30 cellular contexts compared by ENCODE assay signal in the genomic region with DNA sequence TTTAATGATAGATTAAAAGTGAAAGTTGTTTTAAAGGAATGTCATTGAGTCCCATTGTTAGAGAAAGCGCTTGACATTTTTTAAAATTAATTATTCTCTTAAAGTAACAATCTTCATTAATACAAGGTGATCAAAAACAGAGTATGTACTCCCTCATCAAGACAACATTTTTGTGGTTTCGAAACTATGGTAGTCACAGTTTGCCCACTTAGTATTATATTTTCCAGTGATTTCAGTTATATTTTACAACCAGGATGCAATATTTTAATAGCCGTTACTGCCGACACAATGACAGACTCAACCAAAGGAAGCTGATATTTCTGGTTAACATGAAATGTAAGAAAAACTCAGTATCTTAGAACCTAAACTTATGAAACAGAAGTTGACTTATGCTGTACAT. TPM values are rescaled to one million over a fixed set of nuclear protein-coding genes. Genes with fewer than 3 reads are reported as not detected.
DNase-seq lines count a peak whose midpoint lies in the region; ATAC-seq and TF ChIP-seq lines count a peak whose summit lies in the region.
"Had no signal": no experiment of that assay in that cellular context is flagged by ENCODE, and none has a peak within 500 bp of the region (broad histone marks: within the 10 kb centered on the region; RNA-seq: fewer than 3 reads in every experiment).

No MANE protein-coding gene starts in this region.

- no peaks in the 10 kb centered on the region for H3K9me3 ChIP-seq in osteoblast (ENCODE audit: low read depth, low read length)
- H3K9me3 ChIP-seq: right atrium auricular region had no signal

- peaks cover 5% of the 10 kb centered on the region for H3K36me3 Mint-ChIP-seq in stimulated activated effector memory CD8-positive, alpha-beta T cell treated with anti-CD3 and anti-CD28 coated beads, Interleukin-12 subunit alpha, Interleukin-12 subunit beta, amount 100 ng/mL, for 72 hours
- H3K36me3 Mint-ChIP-seq: activated naive CD8-positive, alpha-beta T cell treated with anti-CD3 and anti-CD28 coated beads for 36 hours; mesothelial cell of epicardium; naive thymus-derived CD4-positive, alpha-beta T cell; stimulated activated naive B cell treated with anti-CD40 and anti-IgM and Interleukin-4, amounts not matched to agents 10 μg/mL and 1 μg/mL and 100 μg/mL, for 72 hours had no signal

- H4K20me1 ChIP-seq in osteoblast (ENCODE audit: insufficient read depth, low read length): no peaks in the 10 kb centered on the region

- no peak overlapping the region for H3K4me3 Mint-ChIP-seq in stimulated activated effector memory CD8-positive, alpha-beta T cell treated with anti-CD3 and anti-CD28 coated beads, Interleukin-12 subunit alpha, Interleukin-12 subunit beta, amount 100 ng/mL, for 72 hours
- H3K4me3 Mint-ChIP-seq: activated CD4-positive, alpha-beta T cell treated with anti-CD3 and anti-CD28 coated beads, Interleukin-2, amount 10 ng/mL, durations not matched to agents 24 days and 14 days; activated naive CD8-positive, alpha-beta T cell treated with anti-CD3 and anti-CD28 coated beads for 36 hours; central memory CD8-positive, alpha-beta T cell; mesothelial cell of epicardium; naive thymus-derived CD4-positive, alpha-beta T cell; stimulated activated naive B cell treated with anti-CD40 and anti-IgM and Interleukin-4, amounts not matched to agents 10 μg/mL and 1 μg/mL and 100 μg/mL, for 72 hours had no signal

- H3K4me2 ChIP-seq in osteoblast (ENCODE audit: insufficient read depth, low read length): peak overlapping the region; percentile 85
- H3K4me2 ChIP-seq: PC-9 had no signal

- H3K4me1 Mint-ChIP-seq in stimulated activated effector memory CD8-positive, alpha-beta T cell treated with anti-CD3 and anti-CD28 coated beads, Interleukin-12 subunit alpha, Interleukin-12 subunit beta, amount 100 ng/mL, for 72 hours: no peaks in the 10 kb centered on the region
- H3K4me1 Mint-ChIP-seq: activated CD4-positive, alpha-beta T cell treated with anti-CD3 and anti-CD28 coated beads, Interleukin-2, amount 10 ng/mL, durations not matched to agents 24 days and 14 days; central memory CD8-positive, alpha-beta T cell; stimulated activated naive B cell treated with anti-CD40 and anti-IgM and Interleukin-4, amounts not matched to agents 10 μg/mL and 1 μg/mL and 100 μg/mL, for 72 hours had no signal

- H3K27ac ChIP-seq in ACC112 (ENCODE audit: low read depth, low read length) (no peak overlapping the region), coronary artery (peak overlapping the region; percentile 69 to 81), osteoblast (ENCODE audit: low read depth, low read length) (peak overlapping the region; percentile 80)
- H3K27ac ChIP-seq: PC-9, right atrium auricular region had no signal

- H2AFZ ChIP-seq in ACC112 (ENCODE audit: low read length, unreplicated experiment) (peak overlapping the region; percentile 23), osteoblast (ENCODE audit: low read length) (peak overlapping the region; percentile 90)
- H2AFZ ChIP-seq: PC-9 had no signal

- H3K36me3 ChIP-seq in ACC112 (ENCODE audit: insufficient read depth, low read length) (no peaks in the 10 kb centered on the region), osteoblast (ENCODE audit: insufficient read depth, low read length) (no peaks in the 10 kb centered on the region)
- H3K36me3 ChIP-seq: right atrium auricular region had no signal

- TF ChIP-seq EP300 in Ishikawa (IDR thresholded peaks at IDR 0.05; ENCODE audit: borderline replicate concordance): no peak

- no peaks in the 10 kb centered on the region for H3K9me3 Mint-ChIP-seq in stimulated activated effector memory CD8-positive, alpha-beta T cell treated with anti-CD3 and anti-CD28 coated beads, Interleukin-12 subunit alpha, Interleukin-12 subunit beta, amount 100 ng/mL, for 72 hours
- H3K9me3 Mint-ChIP-seq: activated CD4-positive, alpha-beta T cell treated with anti-CD3 and anti-CD28 coated beads, Interleukin-2, amount 10 ng/mL, durations not matched to agents 24 days and 14 days; activated naive CD8-positive, alpha-beta T cell treated with anti-CD3 and anti-CD28 coated beads for 36 hours; central memory CD8-positive, alpha-beta T cell; mesothelial cell of epicardium; naive thymus-derived CD4-positive, alpha-beta T cell; stimulated activated naive B cell treated with anti-CD40 and anti-IgM and Interleukin-4, amounts not matched to agents 10 μg/mL and 1 μg/mL and 100 μg/mL, for 72 hours had no signal

- intact Hi-C loops in posterior vena cava (cut with DNase I): no loop called here

- no peak overlapping the region for H3K4me3 ChIP-seq in ACC112 (ENCODE audit: low read depth, low read length)
- peak overlapping the region; percentile 57 for H3K4me3 ChIP-seq in coronary artery
- H3K4me3 ChIP-seq in osteoblast (ENCODE audit: insufficient read depth, low read length): peak overlapping the region; percentile 65
- H3K4me3 ChIP-seq: PC-9 had no signal

- DNase-seq in coronary artery (ENCODE audit: low spot score): no peak
- DNase-seq in osteoblast (ENCODE audit: insufficient read length, low spot score, missing footprints): no peak
- DNase-seq in T-helper 9 cell: no peak
- DNase-seq in GM19240 (ENCODE audit: insufficient read length, low spot score): no peak
- no peak for DNase-seq in stimulated activated effector memory CD8-positive, alpha-beta T cell treated with anti-CD3 and anti-CD28 coated beads, Interleukin-12 subunit alpha, Interleukin-12 subunit beta, amount 100 ng/mL, for 72 hours (ENCODE audit: low spot score in 2 of 2)
- DNase-seq in posterior vena cava (ENCODE audit: low spot score): no peak
- DNase-seq: 8988T; activated CD4-positive, alpha-beta T cell treated with anti-CD3 and anti-CD28 coated beads, Interleukin-2, amount 10 ng/mL, durations not matched to agents 24 days and 14 days; activated effector memory CD4-positive, alpha-beta T cell treated with anti-CD3 and anti-CD28 coated beads, Interleukin-2, amount 50 U/mL, for 16 hours; activated naive CD8-positive, alpha-beta T cell treated with anti-CD3 and anti-CD28 coated beads for 36 hours; activated T-cell treated with anti-CD3 and anti-CD28 coated beads, Interleukin-2, amount 50 U/mL, for 1 hour; AML-193; DMS153; head of caudate nucleus; Karpas-422; kidney; naive thymus-derived CD4-positive, alpha-beta T cell; NCI-H1694 treated with DMSO at 0.1 percent for 48 hours; NCI-H526; NK-92 treated with Interleukin-12 subunit alpha and Interleukin-12 subunit beta, amount 100 ng/mL, for 24 hours; PC-9; Right ventricle myocardium superior; stimulated activated CD4-positive, alpha-beta T cell treated with anti-CD3 and anti-CD28 coated beads, Interleukin-4, amount 100 ng/mL, for 4 hours; stimulated activated naive B cell treated with anti-CD40 and anti-IgM and Interleukin-4, amounts not matched to agents 10 μg/mL and 1 μg/mL and 100 μg/mL, for 72 hours had no signal

- H3K4me1 ChIP-seq in ACC112 (ENCODE audit: control insufficient read depth, insufficient read depth, low read length, unreplicated experiment) (no peaks in the 10 kb centered on the region), osteoblast (ENCODE audit: insufficient read depth, low read length) (peaks cover 29% of the 10 kb centered on the region)

- TF ChIP-seq CTCF in coronary artery (IDR thresholded peaks at IDR 0.05): no peak
- no peak for TF ChIP-seq CTCF in osteoblast (IDR thresholded peaks at IDR 0.05; ENCODE audit: extremely low read depth, low read depth, low read length)

- H3K27me3 ChIP-seq in ACC112 (ENCODE audit: insufficient read depth, low read length) (0 out of 2 replicates have a peak, but pooled peaks cover 3% of the 10 kb centered on the region), osteoblast (ENCODE audit: insufficient read depth, low read length) (no peaks in the 10 kb centered on the region)
- H3K27me3 ChIP-seq: right atrium auricular region had no signal

- no peak for TF ChIP-seq RAD21 in Ishikawa (IDR thresholded peaks at IDR 0.05; ENCODE audit: low read depth)

- no peak for ATAC-seq in stimulated activated effector memory CD8-positive, alpha-beta T cell treated with anti-CD3 and anti-CD28 coated beads, Interleukin-12 subunit alpha, Interleukin-12 subunit beta, amount 100 ng/mL, for 72 hours
- ATAC-seq: naive thymus-derived CD4-positive, alpha-beta T cell; stimulated activated naive B cell treated with anti-CD40 and anti-IgM and Interleukin-4, amounts not matched to agents 10 μg/mL and 1 μg/mL and 100 μg/mL, for 72 hours had no signal

- no peak overlapping the region for H3K27ac Mint-ChIP-seq in stimulated activated effector memory CD8-positive, alpha-beta T cell treated with anti-CD3 and anti-CD28 coated beads, Interleukin-12 subunit alpha, Interleukin-12 subunit beta, amount 100 ng/mL, for 72 hours
- H3K27ac Mint-ChIP-seq: activated CD4-positive, alpha-beta T cell treated with anti-CD3 and anti-CD28 coated beads, Interleukin-2, amount 10 ng/mL, durations not matched to agents 24 days and 14 days; activated naive CD8-positive, alpha-beta T cell treated with anti-CD3 and anti-CD28 coated beads for 36 hours; mesothelial cell of epicardium; naive thymus-derived CD4-positive, alpha-beta T cell; stimulated activated naive B cell treated with anti-CD40 and anti-IgM and Interleukin-4, amounts not matched to agents 10 μg/mL and 1 μg/mL and 100 μg/mL, for 72 hours had no signal

- H3K79me2 ChIP-seq in ACC112 (ENCODE audit: control insufficient read depth, insufficient read depth, low read length, unreplicated experiment): no peaks in the 10 kb centered on the region
- no peaks in the 10 kb centered on the region for H3K79me2 ChIP-seq in osteoblast (ENCODE audit: insufficient read depth, low read length)

TF ChIP-seq in Ishikawa, 13 proteins besides CTCF, POLR2A, EP300 and RAD21:
- TF ChIP-seq TAF1 (IDR thresholded peaks at IDR 0.05; ENCODE audit: low read depth) (no peak), NFIC (IDR thresholded peaks at IDR 0.05) (0 out of 2 replicates have a peak, but pooled peaks have one; percentile 0)

RNA-seq across cellular contexts. Expression of a gene that starts 31.3 kb away (rescaled TPM):
- 6.5 and 15.3 TPM in 2 replicates for total RNA-seq in osteoblast
- total RNA-seq in posterior vena cava: 10 to 100 TPM; 27.0 to 31.1 TPM
- total RNA-seq: activated CD4-positive, alpha-beta T cell treated with anti-CD3 and anti-CD28 coated beads, Interleukin-2, amount 10 ng/mL, durations not matched to agents 24 days and 14 days; G401; mesothelial cell of epicardium; naive thymus-derived CD4-positive, alpha-beta T cell; PC-9; Right ventricle myocardium superior had no signal
